ENCODE assay signal across 9 cellular contexts in the genomic region with DNA sequence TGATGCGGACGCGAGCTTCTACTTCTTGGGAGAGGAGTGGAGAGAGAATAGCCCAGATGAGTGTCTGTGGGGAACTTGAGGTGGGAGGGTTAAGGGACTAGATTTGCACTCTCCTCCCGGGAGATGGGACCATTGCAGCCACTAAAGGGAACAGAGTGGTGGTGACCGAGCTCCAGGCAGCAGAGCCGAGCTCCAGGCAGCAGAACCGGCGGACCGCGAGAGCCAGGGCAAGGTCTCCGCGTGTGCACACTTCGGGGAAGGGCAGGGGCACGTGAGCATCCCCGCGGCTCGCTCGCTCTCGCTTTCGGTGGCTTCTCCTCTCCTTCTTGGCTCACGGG. TPM values are rescaled to one million over a fixed set of nuclear protein-coding genes. Genes with fewer than 3 reads are reported as not detected.
DNase-seq lines count a peak whose midpoint lies in the region; ATAC-seq lines count a peak whose summit lies in the region.
"Had no signal": no experiment of that assay in that cellular context is flagged by ENCODE, and none has a peak within 500 bp of the region (broad histone marks: within the 10 kb centered on the region; RNA-seq: fewer than 3 reads in every experiment).

No MANE protein-coding gene starts in this region.

- H3K9me3 ChIP-seq in HUES64 (ENCODE audit: insufficient read depth, low read depth, low read length) (no peaks in the 10 kb centered on the region), iPS-15b (ENCODE audit: control insufficient read depth, insufficient read depth, low read length) (no peaks in the 10 kb centered on the region)

- H3K9me3 Mint-ChIP-seq in activated T-helper 17 cell treated with anti-CD3 and anti-CD28 coated beads, Interleukin-2, amount 50 U/mL, for 72 hours: no peaks in the 10 kb centered on the region
- no peaks in the 10 kb centered on the region for H3K9me3 Mint-ChIP-seq in stimulated activated naive B cell treated with anti-CD40 and anti-IgM and Interleukin-4, amounts not matched to agents 10 μg/mL and 1 μg/mL and 100 μg/mL, for 72 hours

- ATAC-seq in activated T-helper 17 cell treated with anti-CD3 and anti-CD28 coated beads, Interleukin-2, amount 50 U/mL, for 72 hours (replicated peaks): peak; percentile 18
- ATAC-seq in stimulated activated naive B cell treated with anti-CD40 and anti-IgM and Interleukin-4, amounts not matched to agents 10 μg/mL and 1 μg/mL and 100 μg/mL, for 72 hours (replicated peaks): peak; percentile 50 to 61
- no peak for ATAC-seq in GM18502 (IDR thresholded peaks at IDR 0.05; ENCODE audit: poor library complexity, unreplicated experiment)

- H3K4me1 ChIP-seq in HUES64 (ENCODE audit: insufficient read depth, low read length) (peaks cover 19% of the 10 kb centered on the region), iPS-15b (ENCODE audit: control insufficient read depth, insufficient read depth, low read length) (peaks cover 3% of the 10 kb centered on the region)

- peaks cover 53% of the 10 kb centered on the region for H3K27me3 Mint-ChIP-seq in activated T-helper 17 cell treated with anti-CD3 and anti-CD28 coated beads, Interleukin-2, amount 50 U/mL, for 72 hours
- H3K27me3 Mint-ChIP-seq in stimulated activated naive B cell treated with anti-CD40 and anti-IgM and Interleukin-4, amounts not matched to agents 10 μg/mL and 1 μg/mL and 100 μg/mL, for 72 hours: peaks cover 62 to 65% of the 10 kb centered on the region in 2 donors

- peak overlapping the region; percentile 61 for H3K4me3 Mint-ChIP-seq in activated T-helper 17 cell treated with anti-CD3 and anti-CD28 coated beads, Interleukin-2, amount 50 U/mL, for 72 hours
- peak overlapping the region; percentile 83 to 85 for H3K4me3 Mint-ChIP-seq in stimulated activated naive B cell treated with anti-CD40 and anti-IgM and Interleukin-4, amounts not matched to agents 10 μg/mL and 1 μg/mL and 100 μg/mL, for 72 hours

- no peak overlapping the region for H3K27ac ChIP-seq in HUES64 (ENCODE audit: low read depth, low read length)

- no peak for DNase-seq in stimulated activated naive B cell treated with anti-CD40 and anti-IgM and Interleukin-4, amounts not matched to agents 10 μg/mL and 1 μg/mL and 100 μg/mL, for 72 hours
- no peak for DNase-seq in UCSD-AML1 (lab: John Stamatoyannopoulos, UW; ENCODE audit: unreplicated experiment)
- DNase-seq in stimulated activated CD8-positive, alpha-beta memory T cell treated with anti-CD3 and anti-CD28 coated beads, Interleukin-4, amount 100 ng/mL, for 48 hours: no peak

- peaks cover 32% of the 10 kb centered on the region for H3K27me3 ChIP-seq in HUES64 (ENCODE audit: insufficient read depth, low read length)
- peaks cover 44% of the 10 kb centered on the region for H3K27me3 ChIP-seq in iPS-15b (ENCODE audit: control insufficient read depth, insufficient read depth, low read length)

- H3K4me1 Mint-ChIP-seq in activated T-helper 17 cell treated with anti-CD3 and anti-CD28 coated beads, Interleukin-2, amount 50 U/mL, for 72 hours: peaks cover 11% of the 10 kb centered on the region
- peaks cover 11 to 15% of the 10 kb centered on the region in 2 donors for H3K4me1 Mint-ChIP-seq in stimulated activated naive B cell treated with anti-CD40 and anti-IgM and Interleukin-4, amounts not matched to agents 10 μg/mL and 1 μg/mL and 100 μg/mL, for 72 hours

- WGBS in HUES64: under 1% methylated on average over 21 of the region's 21 CpGs

- no peak overlapping the region for H3K27ac Mint-ChIP-seq in activated T-helper 17 cell treated with anti-CD3 and anti-CD28 coated beads, Interleukin-2, amount 50 U/mL, for 72 hours
- H3K27ac Mint-ChIP-seq in stimulated activated naive B cell treated with anti-CD40 and anti-IgM and Interleukin-4, amounts not matched to agents 10 μg/mL and 1 μg/mL and 100 μg/mL, for 72 hours: no peak overlapping the region

- peaks cover 5% of the 10 kb centered on the region for H3K36me3 Mint-ChIP-seq in activated T-helper 17 cell treated with anti-CD3 and anti-CD28 coated beads, Interleukin-2, amount 50 U/mL, for 72 hours (ENCODE audit: low read depth)
- H3K36me3 Mint-ChIP-seq in stimulated activated naive B cell treated with anti-CD40 and anti-IgM and Interleukin-4, amounts not matched to agents 10 μg/mL and 1 μg/mL and 100 μg/mL, for 72 hours: no peaks in the 10 kb centered on the region

- H3K9ac ChIP-seq in HUES64 (ENCODE audit: low read depth, low read length) (peak overlapping the region; percentile 78), iPS-15b (ENCODE audit: low read depth, low read length) (peak overlapping the region; percentile 28)

- peak overlapping the region; percentile 93 for H3K4me3 ChIP-seq in HUES64 (ENCODE audit: low read length)
- H3K4me3 ChIP-seq in iPS-15b (ENCODE audit: low read depth, low read length): peak overlapping the region; percentile 83

- H3K36me3 ChIP-seq in HUES64 (ENCODE audit: insufficient read depth, low read length): peaks cover 25% of the 10 kb centered on the region
- H3K36me3 ChIP-seq in iPS-15b (ENCODE audit: control insufficient read depth, insufficient read depth, low read length): peaks cover 3% of the 10 kb centered on the region

RNA-seq across cellular contexts. Expression of a gene that starts 1.1 kb away (rescaled TPM):
- 62.5 TPM for polyA plus RNA-seq in HUES64 (2013, experiment 1 of 2)
- polyA plus RNA-seq in HUES64 (2013, experiment 2 of 2): 93.1 TPM
- total RNA-seq in activated T-helper 17 cell treated with anti-CD3 and anti-CD28 coated beads, Interleukin-2, amount 50 U/mL, for 72 hours: not detected
- total RNA-seq: lung microvascular endothelial cell, OCI-LY7 had no signal

RNA-seq across cellular contexts. Expression of a gene that starts 46.0 kb away (rescaled TPM):
- 13.1 TPM for polyA plus RNA-seq in HUES64 (2013, experiment 1 of 2)
- polyA plus RNA-seq in HUES64 (2013, experiment 2 of 2): 14.2 TPM
- total RNA-seq in activated T-helper 17 cell treated with anti-CD3 and anti-CD28 coated beads, Interleukin-2, amount 50 U/mL, for 72 hours: under 1 TPM; 0.15 to 0.66 TPM
